In genomic region chr12:42935756-42936155, GRCh38 we compare ENCODE assay signal across 19 cellular contexts.
DNase-seq lines count a peak whose midpoint lies in the region; ATAC-seq and TF ChIP-seq lines count a peak whose summit lies in the region.
"Had no signal": no experiment of that assay in that cellular context is flagged by ENCODE, and none has a peak within 500 bp of the region (broad histone marks: within the 10 kb centered on the region; RNA-seq: fewer than 3 reads in every experiment).

No MANE protein-coding gene starts in this region.

- H3K9me3 ChIP-seq in AG04450 (ENCODE audit: control insufficient read depth, insufficient read depth, low read length), result no peaks in the 10 kb centered on the region
- H3K9me3 ChIP-seq: uterus had no signal

- H3K4me3 ChIP-seq in AG04450 (ENCODE audit: low read depth, low read length), result no peak overlapping the region
- H3K4me3 ChIP-seq in H7 (ENCODE audit: insufficient read depth, low read depth, low read length), result no peak overlapping the region
- H3K4me3 ChIP-seq: cardiac muscle cell, uterus had no signal

- POLR2A ChIA-PET in AG04450 (lab: Yijun Ruan, JAX), result interaction anchor here (0.7 to 1.3 kb wide), 3 partner anchors 26 to 354 kb away, joined by 3 to 5 read pairs (median 3); no protein-coding TSS in a partner anchor

- no peak for ATAC-seq in HG02798 (IDR thresholded peaks at IDR 0.05; ENCODE audit: poor library complexity, unreplicated experiment)
- ATAC-seq: activated CD8-positive, alpha-beta T cell treated with anti-CD3 and anti-CD28 coated beads for 36 hours; activated T-cell treated with anti-CD3 and anti-CD28 coated beads, Interleukin-2, amount 50 U/mL, for 4 hours had no signal

- TF ChIP-seq CTCF in AG04450 (IDR thresholded peaks at IDR 0.05; ENCODE audit: low read depth, low read length) (no peak), GM10266 (IDR thresholded peaks at IDR 0.05; ENCODE audit: control insufficient read depth, insufficient read depth, low read depth, missing control alignments) (no peak)

- no peak overlapping the region for H3K27ac ChIP-seq in AG04450 (ENCODE audit: low read depth, low read length)
- H3K27ac ChIP-seq: cardiac muscle cell, uterus had no signal

- CTCF ChIA-PET in AG04450 (lab: Charles Lee), result interaction anchor here (1.4 kb wide), 1 partner anchor 367 kb away, joined by 4 read pairs; no protein-coding TSS in a partner anchor

- H3K27me3 ChIP-seq in AG04450 (ENCODE audit: control insufficient read depth, insufficient read depth, low read length) (no peaks in the 10 kb centered on the region), H7 (ENCODE audit: control insufficient read depth, insufficient read depth, low read length) (no peaks in the 10 kb centered on the region)
- H3K27me3 ChIP-seq: cardiac muscle cell, uterus had no signal

- no peaks in the 10 kb centered on the region for H3K36me3 ChIP-seq in H7 (replicated peaks; ENCODE audit: control insufficient read depth, insufficient read depth, low read length)
- H3K36me3 ChIP-seq: cardiac muscle cell, uterus had no signal

- DNase-seq in AG04450 (ENCODE audit: low read depth, low spot score), result peak; percentile 59
- DNase-seq in H4 (ENCODE audit: low spot score), result peak; percentile 10
- DNase-seq in amniotic epithelial cell (ENCODE audit: low read depth), result peak; percentile 19
- DNase-seq in iris pigment epithelial cell (ENCODE audit: low read depth), result peak; percentile 31
- no peak for DNase-seq in H7
- DNase-seq in cerebellar cortex (ENCODE audit: low spot score), result no peak
- DNase-seq in GM10266 (ENCODE audit: extremely low spot score), result no peak
- DNase-seq: activated CD8-positive, alpha-beta T cell treated with anti-CD3 and anti-CD28 coated beads for 36 hours; activated T-cell treated with anti-CD3 and anti-CD28 coated beads, Interleukin-2, amount 50 U/mL, for 4 hours; Caco-2; effector memory CD4-positive, alpha-beta T cell; H9; Kasumi-1; NCI-H146; NCI-H226; stimulated activated CD4-positive, alpha-beta T cell treated with anti-CD3 and anti-CD28 coated beads, Interleukin-2, amount 100 ng/mL, for 48 hours; uterus had no signal

Comparison
In these comparisons a context has a peak if more than half of its experiments do, and no peak if none do; other contexts are left out.
1. DNase-seq: peak in AG04450 (single experiment), H4 (single experiment), amniotic epithelial cell (single experiment) and iris pigment epithelial cell (single experiment); none in H7 (single experiment), cerebellar cortex (single experiment) and GM10266 (single experiment).